8 cellular contexts compared by ENCODE assay signal in genomic region chr6:16762265-16762546, GRCh38. TPM values are rescaled to one million over a fixed set of nuclear protein-coding genes. Genes with fewer than 3 reads are reported as not detected.
A peak's percentile ranks its signal among the peaks of the same experiment; 100 is the strongest.
DNase-seq lines count a peak whose midpoint lies in the region; ATAC-seq and TF ChIP-seq lines count a peak whose summit lies in the region.

No MANE protein-coding gene starts in this region.

- no peak for TF ChIP-seq POLR2A in thyroid gland (IDR thresholded peaks at IDR 0.05)

- TF ChIP-seq CTCF in thyroid gland (IDR thresholded peaks at IDR 0.05) = no peak

- H3K4me3 Mint-ChIP-seq in stimulated activated naive CD8-positive, alpha-beta T cell treated with anti-CD3 and anti-CD28 coated beads, Interleukin-15, Interleukin-2, amounts not matched to agents 100 ng/mL and 50 ng/mL, for 24 hours = peak overlapping the region; percentile 93
- peak overlapping the region; percentile 100 for H3K4me3 Mint-ChIP-seq in activated naive CD8-positive, alpha-beta T cell treated with anti-CD3 and anti-CD28 coated beads for 36 hours

- H3K9me3 ChIP-seq in thyroid gland = no peaks in the 10 kb centered on the region

- peaks cover 26 to 30% of the 10 kb centered on the region in 2 donors for H3K4me1 ChIP-seq in thyroid gland

- no peaks in the 10 kb centered on the region for H3K9me3 Mint-ChIP-seq in stimulated activated naive CD8-positive, alpha-beta T cell treated with anti-CD3 and anti-CD28 coated beads, Interleukin-15, Interleukin-2, amounts not matched to agents 100 ng/mL and 50 ng/mL, for 24 hours
- H3K9me3 Mint-ChIP-seq in activated naive CD8-positive, alpha-beta T cell treated with anti-CD3 and anti-CD28 coated beads for 36 hours = no peaks in the 10 kb centered on the region

- H3K27ac Mint-ChIP-seq in stimulated activated naive CD8-positive, alpha-beta T cell treated with anti-CD3 and anti-CD28 coated beads, Interleukin-15, Interleukin-2, amounts not matched to agents 100 ng/mL and 50 ng/mL, for 24 hours = peak overlapping the region; percentile 90
- H3K27ac Mint-ChIP-seq in activated naive CD8-positive, alpha-beta T cell treated with anti-CD3 and anti-CD28 coated beads for 36 hours = peak overlapping the region; percentile 99

- H3K4me3 ChIP-seq in thyroid gland (replicated peaks in 1 of 3) = peak overlapping the region; percentile 9 to 90 (median 44)

- ATAC-seq in stimulated activated naive CD8-positive, alpha-beta T cell treated with anti-CD3 and anti-CD28 coated beads, Interleukin-15, Interleukin-2, amounts not matched to agents 100 U/mL and 50 U/mL, for 24 hours = no peak
- ATAC-seq in HG03521 (IDR thresholded peaks at IDR 0.05; ENCODE audit: unreplicated experiment) = peak; percentile 0
- peak; percentile 0 for ATAC-seq in left colon

- WGBS in thyroid gland, 2 donors = 0 to 1% methylated on average over 21 of the region's 21 CpGs

- no peaks in the 10 kb centered on the region for H3K27me3 ChIP-seq in thyroid gland

- H3K27me3 Mint-ChIP-seq in stimulated activated naive CD8-positive, alpha-beta T cell treated with anti-CD3 and anti-CD28 coated beads, Interleukin-15, Interleukin-2, amounts not matched to agents 100 ng/mL and 50 ng/mL, for 24 hours = no peaks in the 10 kb centered on the region
- H3K27me3 Mint-ChIP-seq in activated naive CD8-positive, alpha-beta T cell treated with anti-CD3 and anti-CD28 coated beads for 36 hours = no peaks in the 10 kb centered on the region

- H3K36me3 ChIP-seq in thyroid gland = no peaks in the 10 kb centered on the region

- DNase-seq in stimulated activated naive CD8-positive, alpha-beta T cell treated with anti-CD3 and anti-CD28 coated beads, Interleukin-15, Interleukin-2, amounts not matched to agents 100 U/mL and 50 U/mL, for 24 hours = no peak
- DNase-seq in activated naive CD8-positive, alpha-beta T cell treated with anti-CD3 and anti-CD28 coated beads for 36 hours = no peak
- no peak for DNase-seq in left colon
- no peak for DNase-seq in thyroid gland
- no peak for DNase-seq in OCI-M2 (lab: John Stamatoyannopoulos, UW; ENCODE audit: unreplicated experiment)
- no peak for DNase-seq in iPS-NIHi11 (ENCODE audit: low spot score)

- intact Hi-C loops in left colon (cut with DNase I, micrococcal nuclease) = no loop called here
- intact Hi-C loops in thyroid gland (cut with DNase I) = loop anchor here (5.0 to 10.0 kb wide), 2 partner anchors 87 to 430 kb away; no protein-coding TSS in a partner anchor

- H3K27ac ChIP-seq in thyroid gland = peak overlapping the region; percentile 93 to 99 (median 98)

- H3K4me1 Mint-ChIP-seq in stimulated activated naive CD8-positive, alpha-beta T cell treated with anti-CD3 and anti-CD28 coated beads, Interleukin-15, Interleukin-2, amounts not matched to agents 100 ng/mL and 50 ng/mL, for 24 hours (ENCODE audit: low read depth) = peaks cover 72% of the 10 kb centered on the region
- peaks cover 61% of the 10 kb centered on the region for H3K4me1 Mint-ChIP-seq in activated naive CD8-positive, alpha-beta T cell treated with anti-CD3 and anti-CD28 coated beads for 36 hours

- H3K36me3 Mint-ChIP-seq in stimulated activated naive CD8-positive, alpha-beta T cell treated with anti-CD3 and anti-CD28 coated beads, Interleukin-15, Interleukin-2, amounts not matched to agents 100 ng/mL and 50 ng/mL, for 24 hours (ENCODE audit: low read depth) = peaks cover 7% of the 10 kb centered on the region
- H3K36me3 Mint-ChIP-seq in activated naive CD8-positive, alpha-beta T cell treated with anti-CD3 and anti-CD28 coated beads for 36 hours = peaks cover 12% of the 10 kb centered on the region

RNA-seq across cellular contexts. Expression of gene ATXN1, which starts 0.9 kb away (rescaled TPM):
- 10 to 100 TPM; 27.8 to 32.8 TPM for total RNA-seq in activated naive CD8-positive, alpha-beta T cell treated with anti-CD3 and anti-CD28 coated beads for 36 hours
- total RNA-seq in left colon (10 to 100 TPM; 26.9 to 55.1 TPM), thyroid gland (10 to 100 TPM; 62.1 to 88.1 (median 83.0) TPM)
